In the genomic region with DNA sequence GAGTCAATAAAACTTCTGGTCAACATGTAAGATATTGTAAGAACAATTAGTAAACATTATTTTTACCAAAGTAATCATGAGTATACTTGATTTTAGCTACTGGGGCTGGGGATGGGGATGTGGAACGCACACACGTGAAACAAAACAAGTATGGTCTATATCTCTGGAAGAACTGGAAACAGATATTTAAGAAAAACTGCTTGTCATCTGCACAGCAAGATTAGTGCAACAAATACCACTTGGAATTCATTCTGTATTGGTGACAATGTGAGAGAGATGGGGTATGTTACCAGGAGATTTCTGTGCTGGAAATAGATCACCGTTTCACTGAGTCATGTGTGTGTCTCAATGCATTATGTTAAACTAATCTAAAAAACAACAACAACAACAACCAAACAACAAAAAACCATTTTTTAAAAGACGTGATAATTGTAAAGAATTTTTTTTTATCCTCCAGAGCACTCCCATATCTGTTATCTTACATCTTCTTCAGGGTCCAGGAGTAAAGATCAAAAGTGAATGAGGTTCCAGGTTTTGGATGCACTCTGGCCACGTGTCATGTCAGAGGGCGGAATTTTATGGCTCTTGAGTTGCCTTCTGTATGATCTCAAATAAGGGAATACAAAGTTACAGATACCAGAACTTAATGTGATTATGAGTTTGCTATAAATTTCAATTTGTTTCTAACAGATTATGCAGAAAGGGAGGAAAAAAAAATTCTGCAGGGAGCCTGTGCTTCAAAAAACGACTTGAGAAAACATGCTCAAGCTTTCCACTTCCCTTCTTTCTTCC, we compare ENCODE assay signal across 36 cellular contexts.
"Had no signal": no experiment of that assay in that cellular context is flagged by ENCODE, and none has a peak within 500 bp of the region (broad histone marks: within the 10 kb centered on the region; RNA-seq: fewer than 3 reads in every experiment).

No MANE protein-coding gene starts in this region.

- FAIRE-seq: bronchial epithelial cell had no signal

- H2AFZ ChIP-seq: PC-9 had no signal

- H3K4me1 Mint-ChIP-seq: activated B cell treated with CpG ODN at 0.5 μM for 24 hours had no signal

- H3K27me3 ChIP-seq: adrenal gland, SJCRH30 had no signal

- H3K4me3 ChIP-seq: adrenal gland, PC-9, SJCRH30 had no signal

- ATAC-seq: activated naive CD4-positive, alpha-beta T cell treated with anti-CD3 and anti-CD28 coated beads, Interleukin-2, amount 50 U/mL, for 72 hours; activated T-cell treated with anti-CD3 and anti-CD28 coated beads, Interleukin-2, amount 50 U/mL, for 4 hours had no signal

- H3K9me3 Mint-ChIP-seq: activated B cell treated with CpG ODN at 0.5 μM for 24 hours; activated CD4-positive, alpha-beta memory T cell treated with anti-CD3 and anti-CD28 coated beads for 36 hours; activated naive CD4-positive, alpha-beta T cell treated with anti-CD3 and anti-CD28 coated beads for 36 hours; activated naive CD4-positive, alpha-beta T cell treated with anti-CD3 and anti-CD28 coated beads, Interleukin-2, amount 50 U/mL, for 72 hours; activated T-cell treated with anti-CD3 and anti-CD28 coated beads, Interleukin-2, amount 50 U/mL, for 4 hours; activated T-helper 1 cell treated with anti-CD3 and anti-CD28 coated beads, Interleukin-12 subunit alpha, Interleukin-12 subunit beta, Interleukin-2, Interleukin-4 antibody, amounts not matched to agents 30 ng/mL and 10 ng/mL and 1 ng/mL, durations not matched to agents 14 hours and 24 hours and 36 hours had no signal

- H3K36me3 ChIP-seq: adrenal gland, SJCRH30 had no signal

- H3K27ac Mint-ChIP-seq: activated B cell treated with CpG ODN at 0.5 μM for 24 hours; activated CD4-positive, alpha-beta memory T cell treated with anti-CD3 and anti-CD28 coated beads for 36 hours; activated naive CD4-positive, alpha-beta T cell treated with anti-CD3 and anti-CD28 coated beads for 36 hours; activated naive CD4-positive, alpha-beta T cell treated with anti-CD3 and anti-CD28 coated beads, Interleukin-2, amount 50 U/mL, for 72 hours; activated T-helper 1 cell treated with anti-CD3 and anti-CD28 coated beads, Interleukin-12 subunit alpha, Interleukin-12 subunit beta, Interleukin-2, Interleukin-4 antibody, amounts not matched to agents 30 ng/mL and 10 ng/mL and 1 ng/mL, durations not matched to agents 14 hours and 24 hours and 36 hours; brain had no signal

- H3K27ac ChIP-seq: adrenal gland, PC-9, SJCRH30, VCaP had no signal

- DNase-seq: activated B cell treated with CpG ODN at 0.5 μM for 24 hours; activated CD4-positive, alpha-beta memory T cell treated with anti-CD3 and anti-CD28 coated beads for 36 hours; activated CD4-positive, alpha-beta T cell treated with anti-CD3 and anti-CD28 coated beads for 4 hours; activated CD4-positive, alpha-beta T cell treated with anti-CD3 and anti-CD28 coated beads, Interleukin-2, amount 50 U/mL, for 1 hour; activated CD4-positive, CD25-positive, alpha-beta regulatory T cell treated with anti-CD3 and anti-CD28 coated beads, Interleukin-2, amount 50 U/mL, for 72 hours; activated CD8-positive, alpha-beta memory T cell treated with anti-CD3 and anti-CD28 coated beads, Interleukin-2, amount 50 U/mL, for 4 hours; activated gamma-delta T cell treated with Interleukin-2 at 50 U/mL for 16 hours; activated naive CD4-positive, alpha-beta T cell treated with anti-CD3 and anti-CD28 coated beads for 36 hours; activated T-cell treated with anti-CD3 and anti-CD28 coated beads for 4 hours; activated T-cell treated with anti-CD3 and anti-CD28 coated beads, Interleukin-2, amount 50 U/mL, for 4 hours; adrenal gland; caudate nucleus; Karpas-422; KBM-7; NCI-H1092; NCI-H1436 treated with DMSO at 0.1 percent for 48 hours; NCI-H1694 treated with DMSO at 0.1 percent for 48 hours; NCI-H2029 treated with DMSO at 0.1 percent for 48 hours; NCI-H2107; NCI-H2171; NCI-H510A; NCI-H526; NCI-H748 treated with DMSO at 0.1 percent for 48 hours; NK-92 treated with Interleukin-12 subunit alpha and Interleukin-12 subunit beta, amount 100 ng/mL, for 24 hours; PC-9; SHP77; SJCRH30; SW 1271; T-helper 1 cell; T-helper 2 cell; T-helper 9 cell had no signal

- H3K4me2 ChIP-seq: PC-9 had no signal

- H3K36me3 Mint-ChIP-seq: activated CD4-positive, alpha-beta memory T cell treated with anti-CD3 and anti-CD28 coated beads for 36 hours; activated naive CD4-positive, alpha-beta T cell treated with anti-CD3 and anti-CD28 coated beads, Interleukin-2, amount 50 U/mL, for 72 hours; brain had no signal

- H3K9me3 ChIP-seq: adrenal gland, SJCRH30 had no signal

- H3K4me3 Mint-ChIP-seq: activated B cell treated with CpG ODN at 0.5 μM for 24 hours; activated CD4-positive, alpha-beta memory T cell treated with anti-CD3 and anti-CD28 coated beads for 36 hours; activated naive CD4-positive, alpha-beta T cell treated with anti-CD3 and anti-CD28 coated beads for 36 hours; activated T-cell treated with anti-CD3 and anti-CD28 coated beads, Interleukin-2, amount 50 U/mL, for 4 hours; activated T-helper 1 cell treated with anti-CD3 and anti-CD28 coated beads, Interleukin-12 subunit alpha, Interleukin-12 subunit beta, Interleukin-2, Interleukin-4 antibody, amounts not matched to agents 30 ng/mL and 10 ng/mL and 1 ng/mL, durations not matched to agents 14 hours and 24 hours and 36 hours; brain had no signal
